ENCODE assay signal across 8 cellular contexts in genomic region chrY:13479828-13480227, GRCh38. TPM values are rescaled to one million over a fixed set of nuclear protein-coding genes. Genes with fewer than 3 reads are reported as not detected.
DNase-seq lines count a peak whose midpoint lies in the region; ATAC-seq, FAIRE-seq and TF ChIP-seq lines count a peak whose summit lies in the region.

Gene UTY (minus strand): TSS chrY:13480033. CDS start chrY:13479665, 368 bp downstream.

- DNase-seq in GM19239 (ENCODE audit: insufficient read length, low spot score) (peak; percentile 6), KG1 (lab: John Stamatoyannopoulos, UW) (peak; percentile 46), left ventricle myocardium inferior (peak; percentile 82), NCI-H1105 treated with DMSO at 0.1 percent for 48 hours (lab: John Stamatoyannopoulos, UW) (no peak), NCI-H82 (lab: John Stamatoyannopoulos, UW) (no peak)
- peak; percentile 86 for DNase-seq in activated CD8-positive, alpha-beta T cell treated with anti-CD3 and anti-CD28 coated beads for 36 hours
- DNase-seq in stimulated activated CD4-positive, alpha-beta T cell treated with anti-CD3 and anti-CD28 coated beads, Interleukin-4, amount 100 ng/mL, for 24 hours: peak; percentile 77

- intact Hi-C loops in activated CD8-positive, alpha-beta T cell treated with anti-CD3 and anti-CD28 coated beads for 36 hours (cut with micrococcal nuclease): no loop called here
- intact Hi-C loops in left ventricle myocardium inferior (cut with micrococcal nuclease): no loop called here

- peaks cover 26% of the 10 kb centered on the region for H3K4me1 ChIP-seq in left ventricle myocardium inferior

- FAIRE-seq in GM19239 (lab: Jason Lieb, UNC): peak; percentile 99

- peaks cover 2% of the 10 kb centered on the region for H3K36me3 ChIP-seq in left ventricle myocardium inferior

- CTCF ChIA-PET in activated CD8-positive, alpha-beta T cell treated with anti-CD3 and anti-CD28 coated beads for 36 hours (lab: Charles Lee): no interaction called here

- H3K4me1 Mint-ChIP-seq in activated CD8-positive, alpha-beta T cell treated with anti-CD3 and anti-CD28 coated beads for 36 hours (ENCODE audit: low read depth): peaks cover 18% of the 10 kb centered on the region

- peaks cover 17% of the 10 kb centered on the region for H3K36me3 Mint-ChIP-seq in activated CD8-positive, alpha-beta T cell treated with anti-CD3 and anti-CD28 coated beads for 36 hours (ENCODE audit: low read depth)

- H3K27me3 ChIP-seq in left ventricle myocardium inferior (ENCODE audit: low read depth): no peaks in the 10 kb centered on the region

- no peaks in the 10 kb centered on the region for H3K27me3 Mint-ChIP-seq in activated CD8-positive, alpha-beta T cell treated with anti-CD3 and anti-CD28 coated beads for 36 hours

- POLR2A ChIA-PET in activated CD8-positive, alpha-beta T cell treated with anti-CD3 and anti-CD28 coated beads for 36 hours (lab: Charles Lee): interaction anchor here (0.7 to 1.5 kb wide), 3 partner anchors 13 to 225 kb away, joined by 3 to 6 read pairs (median 5); no protein-coding TSS in a partner anchor

- peak within 1 kb of the TSS; percentile 96 for H3K27ac ChIP-seq in left ventricle myocardium inferior (replicated peaks)

- peak; percentile 82 for ATAC-seq in activated CD8-positive, alpha-beta T cell treated with anti-CD3 and anti-CD28 coated beads for 36 hours
- no peak for ATAC-seq in GM19467 (IDR thresholded peaks at IDR 0.05; ENCODE audit: unreplicated experiment)

- peak within 1 kb of the TSS; percentile 79 for H3K4me3 ChIP-seq in left ventricle myocardium inferior

- no peaks in the 10 kb centered on the region for H3K9me3 ChIP-seq in left ventricle myocardium inferior (replicated peaks)

- H3K9me3 Mint-ChIP-seq in activated CD8-positive, alpha-beta T cell treated with anti-CD3 and anti-CD28 coated beads for 36 hours: no peaks in the 10 kb centered on the region

- no peak for TF ChIP-seq CTCF in activated CD8-positive, alpha-beta T cell treated with anti-CD3 and anti-CD28 coated beads for 36 hours (IDR thresholded peaks at IDR 0.05)
- no peak for TF ChIP-seq CTCF in left ventricle myocardium inferior (IDR thresholded peaks at IDR 0.05; ENCODE audit: borderline replicate concordance)

- peak within 1 kb of the TSS; percentile 98 for H3K4me3 Mint-ChIP-seq in activated CD8-positive, alpha-beta T cell treated with anti-CD3 and anti-CD28 coated beads for 36 hours

- peak within 1 kb of the TSS; percentile 98 for H3K27ac Mint-ChIP-seq in activated CD8-positive, alpha-beta T cell treated with anti-CD3 and anti-CD28 coated beads for 36 hours

RNA-seq across cellular contexts. Expression of gene UTY, which starts in this region (rescaled TPM):
- total RNA-seq in activated CD8-positive, alpha-beta T cell treated with anti-CD3 and anti-CD28 coated beads for 36 hours: 10 to 100 TPM; 21.4 to 21.9 TPM
- 10.4 TPM for total RNA-seq in left ventricle myocardium inferior

Comparison
In these comparisons a context has a peak if more than half of its experiments do, and no peak if none do; other contexts are left out.
1. DNase-seq: peak in GM19239 (single experiment), KG1 (single experiment), activated CD8-positive, alpha-beta T cell treated with anti-CD3 and anti-CD28 coated beads for 36 hours (single experiment), left ventricle myocardium inferior (single experiment) and stimulated activated CD4-positive, alpha-beta T cell treated with anti-CD3 and anti-CD28 coated beads, Interleukin-4, amount 100 ng/mL, for 24 hours (single experiment); none in NCI-H1105 treated with DMSO at 0.1 percent for 48 hours (single experiment) and NCI-H82 (single experiment).